9 cellular contexts compared by ENCODE assay signal in the genomic region with DNA sequence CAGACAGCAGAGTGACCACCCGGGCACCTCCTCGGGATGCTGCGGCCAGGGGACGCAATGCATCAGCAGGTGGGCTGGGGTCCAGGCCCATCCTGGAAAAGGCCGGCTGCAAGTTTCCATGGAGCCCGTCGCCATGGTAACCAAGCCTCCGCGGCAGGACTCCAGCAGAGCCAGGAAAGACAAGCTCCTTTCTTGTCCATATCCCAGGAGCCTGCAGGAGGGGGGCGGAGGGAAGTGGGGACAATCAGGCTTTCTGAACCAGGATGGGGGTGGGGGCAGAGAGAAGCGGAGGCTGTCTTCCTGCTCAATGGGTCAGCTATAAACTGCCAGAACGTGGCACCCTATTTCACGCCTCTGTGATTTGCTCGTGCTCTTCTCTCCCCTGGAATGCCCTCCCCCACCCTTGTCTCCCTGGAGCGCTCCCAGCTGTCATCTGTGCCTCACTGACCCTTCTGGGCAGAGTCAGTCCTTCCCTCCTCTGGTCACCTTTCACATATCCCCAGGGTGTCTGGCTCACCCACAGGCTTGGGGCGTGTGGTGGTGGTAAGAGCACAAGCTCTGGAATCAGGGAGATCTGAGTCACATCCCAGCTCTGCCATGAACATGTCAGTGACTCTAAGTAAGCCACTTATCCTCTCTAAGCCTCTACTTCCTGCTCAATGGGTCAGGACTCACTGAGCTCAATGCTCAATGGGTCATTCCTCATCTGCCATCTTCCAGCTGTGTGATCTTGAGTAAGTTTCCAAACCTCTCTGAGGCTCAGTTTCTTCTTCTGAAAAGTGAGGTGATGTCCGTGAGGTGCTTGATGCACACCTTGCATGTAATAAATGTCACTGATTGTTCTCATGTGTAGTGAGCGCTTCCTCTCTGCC. TPM values are rescaled to one million over a fixed set of nuclear protein-coding genes. Genes with fewer than 3 reads are reported as not detected.
DNase-seq lines count a peak whose midpoint lies in the region; ATAC-seq and TF ChIP-seq lines count a peak whose summit lies in the region.
"Had no signal": no experiment of that assay in that cellular context is flagged by ENCODE, and none has a peak within 500 bp of the region (broad histone marks: within the 10 kb centered on the region; RNA-seq: fewer than 3 reads in every experiment).

No MANE protein-coding gene starts in this region.

- CTCF ChIA-PET in naive thymus-derived CD4-positive, alpha-beta T cell (lab: Charles Lee) = no interaction called here

- H3K9me3 ChIP-seq in RWPE2 (ENCODE audit: severe bottlenecking) = no peaks in the 10 kb centered on the region
- no peaks in the 10 kb centered on the region for H3K9me3 ChIP-seq in effector memory CD4-positive, alpha-beta T cell (ENCODE audit: control insufficient read depth, low read length)
- H3K9me3 ChIP-seq in naive thymus-derived CD4-positive, alpha-beta T cell (ENCODE audit: control insufficient read depth in 2 of 3, low read length in 3 of 3) = no peaks in the 10 kb centered on the region

- POLR2A ChIA-PET in naive thymus-derived CD4-positive, alpha-beta T cell (lab: Charles Lee) = no interaction called here

- no peaks in the 10 kb centered on the region for H3K36me3 ChIP-seq in RWPE2 (ENCODE audit: low read depth)
- H3K36me3 ChIP-seq in effector memory CD4-positive, alpha-beta T cell (ENCODE audit: control insufficient read depth, insufficient read depth, low read length) = no peaks in the 10 kb centered on the region
- H3K36me3 ChIP-seq in naive thymus-derived CD4-positive, alpha-beta T cell (ENCODE audit: control insufficient read depth in 2 of 3, insufficient read depth in 3 of 3, low read length in 3 of 3) = no peaks in the 10 kb centered on the region

- peaks cover 35% of the 10 kb centered on the region for H3K4me1 Mint-ChIP-seq in osteocyte (ENCODE audit: unreplicated experiment)
- H3K4me1 Mint-ChIP-seq in naive thymus-derived CD4-positive, alpha-beta T cell = no peaks in the 10 kb centered on the region

- DNase-seq in H4 (ENCODE audit: low spot score) = peak; percentile 89
- no peak for DNase-seq in RWPE2 (ENCODE audit: low spot score)
- peak; percentile 87 to 90 for DNase-seq in foreskin fibroblast
- no peak for DNase-seq in osteocyte (ENCODE audit: extremely low spot score, unreplicated experiment)
- no peak for DNase-seq in effector memory CD4-positive, alpha-beta T cell
- DNase-seq in naive thymus-derived CD4-positive, alpha-beta T cell = no peak
- DNase-seq in NCI-H2107 treated with DMSO at 0.1 percent for 48 hours (lab: John Stamatoyannopoulos, UW; ENCODE audit: unreplicated experiment) = no peak

- H3K4me1 ChIP-seq in RWPE2 (ENCODE audit: insufficient read depth, poor library complexity, severe bottlenecking) = peaks cover 9% of the 10 kb centered on the region
- H3K4me1 ChIP-seq in effector memory CD4-positive, alpha-beta T cell (ENCODE audit: control insufficient read depth, insufficient read depth, low read length, poor library complexity, severe bottlenecking) = no peaks in the 10 kb centered on the region
- no peaks in the 10 kb centered on the region for H3K4me1 ChIP-seq in naive thymus-derived CD4-positive, alpha-beta T cell (ENCODE audit: control insufficient read depth in 2 of 2, insufficient read depth in 2 of 2, low read length in 2 of 2)

- no peaks in the 10 kb centered on the region for H3K27me3 ChIP-seq in RWPE2 (ENCODE audit: insufficient read depth, poor library complexity, severe bottlenecking)
- H3K27me3 ChIP-seq in effector memory CD4-positive, alpha-beta T cell (replicated peaks; ENCODE audit: control insufficient read depth, insufficient read depth, low read length, poor library complexity, severe bottlenecking) = peaks cover 2% of the 10 kb centered on the region
- no peaks in the 10 kb centered on the region for H3K27me3 ChIP-seq in naive thymus-derived CD4-positive, alpha-beta T cell (ENCODE audit: control insufficient read depth in 2 of 2, insufficient read depth in 2 of 2, low read length in 2 of 2)

- intact Hi-C loops in naive thymus-derived CD4-positive, alpha-beta T cell (cut with micrococcal nuclease) = no loop called here

- peaks cover 8% of the 10 kb centered on the region for H3K27me3 Mint-ChIP-seq in osteocyte (ENCODE audit: unreplicated experiment)
- peaks cover 37 to 54% (median 42%) of the 10 kb centered on the region in 5 donors for H3K27me3 Mint-ChIP-seq in naive thymus-derived CD4-positive, alpha-beta T cell

- TF ChIP-seq CTCF in RWPE2 (IDR thresholded peaks at IDR 0.05; ENCODE audit: poor library complexity, severe bottlenecking) = no peak
- no peak for TF ChIP-seq CTCF in foreskin fibroblast (IDR thresholded peaks at IDR 0.05; ENCODE audit: low read depth, low read length)
- no peak for TF ChIP-seq CTCF in osteocyte (IDR thresholded peaks at IDR 0.05)

- ATAC-seq in RWPE2 (ENCODE audit: low read depth) = peak; percentile 96
- no peak for ATAC-seq in naive thymus-derived CD4-positive, alpha-beta T cell
- no peak for ATAC-seq in GM19463 (IDR thresholded peaks at IDR 0.05; ENCODE audit: unreplicated experiment)

- H3K4me3 ChIP-seq in RWPE2 (ENCODE audit: severe bottlenecking) = no peak overlapping the region
- H3K4me3 ChIP-seq in foreskin fibroblast (ENCODE audit: low read depth in 1 of 2, low read length in 2 of 2) = no peak overlapping the region
- H3K4me3 ChIP-seq in effector memory CD4-positive, alpha-beta T cell (ENCODE audit: insufficient read depth, low read depth, low read length, poor library complexity, severe bottlenecking) = no peak overlapping the region
- H3K4me3 ChIP-seq in naive thymus-derived CD4-positive, alpha-beta T cell (ENCODE audit: low read length) = no peak overlapping the region

- no peaks in the 10 kb centered on the region for H3K9me3 Mint-ChIP-seq in osteocyte (ENCODE audit: unreplicated experiment)
- H3K9me3 Mint-ChIP-seq in naive thymus-derived CD4-positive, alpha-beta T cell = peaks cover 0 to 2% (median 0%) of the 10 kb centered on the region in 11 donors
- H3K9me3 Mint-ChIP-seq: IgD-negative memory B cell had no signal

- peak overlapping the region; percentile 21 for H3K27ac ChIP-seq in RWPE2 (ENCODE audit: poor library complexity, severe bottlenecking)
- no peak overlapping the region for H3K27ac ChIP-seq in effector memory CD4-positive, alpha-beta T cell (ENCODE audit: insufficient read depth, low read length, poor library complexity, severe bottlenecking)
- H3K27ac ChIP-seq in naive thymus-derived CD4-positive, alpha-beta T cell (ENCODE audit: low read depth, low read length) = no peak overlapping the region

- peak overlapping the region; percentile 14 for H3K4me3 Mint-ChIP-seq in osteocyte (ENCODE audit: unreplicated experiment)
- no peak overlapping the region for H3K4me3 Mint-ChIP-seq in naive thymus-derived CD4-positive, alpha-beta T cell
- H3K4me3 Mint-ChIP-seq: IgD-negative memory B cell had no signal

- peak overlapping the region; percentile 65 for H3K27ac Mint-ChIP-seq in osteocyte (ENCODE audit: unreplicated experiment)
- no peak overlapping the region for H3K27ac Mint-ChIP-seq in naive thymus-derived CD4-positive, alpha-beta T cell
- H3K27ac Mint-ChIP-seq: IgD-negative memory B cell had no signal

- no peaks in the 10 kb centered on the region for H3K36me3 Mint-ChIP-seq in osteocyte (ENCODE audit: unreplicated experiment)
- no peaks in the 10 kb centered on the region for H3K36me3 Mint-ChIP-seq in naive thymus-derived CD4-positive, alpha-beta T cell
- H3K36me3 Mint-ChIP-seq: IgD-negative memory B cell had no signal

RNA-seq across cellular contexts. Expression of a gene that starts 58.9 kb away (rescaled TPM):
- 0.10 TPM in 1 of 2 replicates, not detected in the other for total RNA-seq in H4 (2014; rRNA removed; shearing (Covaris generic))
- not detected in 2 replicates for total RNA-seq in osteocyte
- total RNA-seq in naive thymus-derived CD4-positive, alpha-beta T cell = 100 to 1,000 TPM; 464 to 783 (median 647) TPM
- polyA plus RNA-seq in naive thymus-derived CD4-positive, alpha-beta T cell = 100 to 1,000 TPM; 551 to 556 TPM

Comparison
In these comparisons a context has a peak if more than half of its experiments do, and no peak if none do; other contexts are left out.
1. DNase-seq: peak in H4 (single experiment) and foreskin fibroblast (2 of 2); none in RWPE2 (single experiment), osteocyte (single experiment), effector memory CD4-positive, alpha-beta T cell (0 of 3), naive thymus-derived CD4-positive, alpha-beta T cell (0 of 9) and NCI-H2107 treated with DMSO at 0.1 percent for 48 hours (single experiment).
2. RNA of a gene that starts 58.9 kb away (total RNA-seq): 464 to 783 TPM in naive thymus-derived CD4-positive, alpha-beta T cell; 0.10 TPM in H4 and not detected in osteocyte; every median in the first group is over 100 times any median in the second.